In the genomic region with DNA sequence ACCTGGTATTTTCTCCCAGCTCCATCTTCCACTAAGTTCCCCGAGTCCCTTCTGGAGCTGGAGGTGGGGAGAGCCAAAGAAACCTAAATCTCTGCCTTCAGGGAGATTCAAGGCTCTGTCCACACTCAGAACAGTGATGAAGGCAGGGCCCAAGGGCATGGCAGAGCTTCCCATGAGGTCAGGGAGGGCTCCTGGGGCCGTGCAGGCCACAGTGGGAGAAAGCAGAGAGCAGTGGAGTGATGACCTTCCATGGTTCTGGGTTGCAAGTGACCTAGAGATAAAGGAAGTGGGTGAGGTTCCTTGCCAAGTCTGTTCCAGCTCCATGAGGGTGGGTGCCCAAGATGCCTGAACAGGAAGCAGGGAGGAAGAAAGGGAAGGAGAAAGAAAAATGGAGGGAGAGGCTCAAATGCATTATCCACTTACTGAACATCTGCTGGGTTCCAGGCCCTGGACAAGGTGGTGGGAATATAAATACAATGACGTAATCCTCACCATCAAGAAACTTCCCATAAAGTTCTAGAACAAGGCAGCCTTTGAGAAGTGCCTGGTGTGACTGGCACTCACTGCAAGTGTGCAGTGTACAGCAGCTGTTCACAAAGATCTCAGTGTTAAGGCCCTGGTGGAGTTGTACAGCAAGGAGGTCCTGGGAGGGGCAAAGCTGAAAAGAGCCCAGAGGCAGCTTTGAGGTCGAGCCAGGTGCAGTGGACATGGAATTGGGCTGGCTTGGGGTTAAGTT, we compare ENCODE assay signal across 10 cellular contexts. TPM values are rescaled to one million over a fixed set of nuclear protein-coding genes. Genes with fewer than 3 reads are reported as not detected.
DNase-seq lines count a peak whose midpoint lies in the region; ATAC-seq and TF ChIP-seq lines count a peak whose summit lies in the region.
"Had no signal": no experiment of that assay in that cellular context is flagged by ENCODE, and none has a peak within 500 bp of the region (broad histone marks: within the 10 kb centered on the region; RNA-seq: fewer than 3 reads in every experiment).

No MANE protein-coding gene starts in this region.

- H3K4me3 Mint-ChIP-seq in activated naive CD8-positive, alpha-beta T cell treated with anti-CD3 and anti-CD28 coated beads, Interleukin-2, amount 50 U/mL, for 24 hours, result no peak overlapping the region
- H3K4me3 Mint-ChIP-seq in naive thymus-derived CD4-positive, alpha-beta T cell, result peak overlapping the region in 7 of 10 donors; percentile 37 to 82 (median 60)

- 74 to 81% methylated on average over 3 to 4 of the region's 4 CpGs for WGBS in esophagus squamous epithelium, 2 donors

- H3K4me3 ChIP-seq in naive thymus-derived CD4-positive, alpha-beta T cell (ENCODE audit: low read length), result no peak overlapping the region
- H3K4me3 ChIP-seq in esophagus squamous epithelium, result no peak overlapping the region
- H3K4me3 ChIP-seq: ovary had no signal

- CTCF ChIA-PET in naive thymus-derived CD4-positive, alpha-beta T cell (lab: Charles Lee), result interaction anchor here (0.6 to 2.0 kb wide), 2 partner anchors 8 to 10 kb away, joined by 3 to 6 read pairs; no protein-coding TSS in a partner anchor

- H3K9me3 Mint-ChIP-seq in activated naive CD8-positive, alpha-beta T cell treated with anti-CD3 and anti-CD28 coated beads, Interleukin-2, amount 50 U/mL, for 24 hours, result no peaks in the 10 kb centered on the region
- peaks cover 0 to 2% (median 0%) of the 10 kb centered on the region in 11 donors for H3K9me3 Mint-ChIP-seq in naive thymus-derived CD4-positive, alpha-beta T cell

- POLR2A ChIA-PET in naive thymus-derived CD4-positive, alpha-beta T cell (lab: Charles Lee), result interaction anchor here (0.5 to 1.7 kb wide), 3 partner anchors 26 to 174 kb away, joined by 3 to 4 read pairs (median 3); partner anchors contain the start of gene TBX21

- H3K9me3 ChIP-seq in naive thymus-derived CD4-positive, alpha-beta T cell (ENCODE audit: control insufficient read depth in 2 of 3, low read length in 3 of 3), result no peaks in the 10 kb centered on the region
- H3K9me3 ChIP-seq in esophagus squamous epithelium, result no peaks in the 10 kb centered on the region
- H3K9me3 ChIP-seq: ovary had no signal

- no peaks in the 10 kb centered on the region for H3K36me3 ChIP-seq in naive thymus-derived CD4-positive, alpha-beta T cell (ENCODE audit: control insufficient read depth in 2 of 3, insufficient read depth in 3 of 3, low read length in 3 of 3)
- peaks cover 0 to 36% (median 6%) of the 10 kb centered on the region in 3 donors for H3K36me3 ChIP-seq in esophagus squamous epithelium
- H3K36me3 ChIP-seq: ovary had no signal

- intact Hi-C loops in naive thymus-derived CD4-positive, alpha-beta T cell (cut with micrococcal nuclease), result no loop called here
- intact Hi-C loops in esophagus squamous epithelium (cut with DNase I), result no loop called here

- H3K27ac Mint-ChIP-seq in activated naive CD8-positive, alpha-beta T cell treated with anti-CD3 and anti-CD28 coated beads, Interleukin-2, amount 50 U/mL, for 24 hours, result peak overlapping the region; percentile 98
- peak overlapping the region in 4 of 9 donors; percentile 19 to 83 (median 62) for H3K27ac Mint-ChIP-seq in naive thymus-derived CD4-positive, alpha-beta T cell

- H3K4me1 ChIP-seq in naive thymus-derived CD4-positive, alpha-beta T cell (ENCODE audit: control insufficient read depth in 2 of 2, insufficient read depth in 2 of 2, low read length in 2 of 2), result peaks cover 55 to 57% of the 10 kb centered on the region in 2 donors
- peaks cover 0 to 47% (median 13%) of the 10 kb centered on the region in 3 donors for H3K4me1 ChIP-seq in esophagus squamous epithelium

- DNase-seq in Ammon's horn (ENCODE audit: low spot score) (peak; percentile 69), EH (ENCODE audit: low read depth) (peak; percentile 38), LoVo (ENCODE audit: low spot score) (no peak), NCI-H345 treated with DMSO at 0.1 percent for 48 hours (lab: John Stamatoyannopoulos, UW; ENCODE audit: unreplicated experiment) (no peak), esophagus squamous epithelium (lab: John Stamatoyannopoulos, UW) (no peak), GM19240 (ENCODE audit: insufficient read length, low spot score) (no peak)
- DNase-seq in activated naive CD8-positive, alpha-beta T cell treated with anti-CD3 and anti-CD28 coated beads, Interleukin-2, amount 50 U/mL, for 24 hours, result no peak
- DNase-seq in naive thymus-derived CD4-positive, alpha-beta T cell, result no peak
- DNase-seq: activated gamma-delta T cell had no signal

- H3K27me3 ChIP-seq in naive thymus-derived CD4-positive, alpha-beta T cell (ENCODE audit: control insufficient read depth in 2 of 2, insufficient read depth in 2 of 2, low read length in 2 of 2), result no peaks in the 10 kb centered on the region
- peaks cover 0 to 6% (median 0%) of the 10 kb centered on the region in 4 donors for H3K27me3 ChIP-seq in esophagus squamous epithelium
- H3K27me3 ChIP-seq: ovary had no signal

- no peak for TF ChIP-seq CTCF in esophagus squamous epithelium (IDR thresholded peaks at IDR 0.05)

- ATAC-seq in activated naive CD8-positive, alpha-beta T cell treated with anti-CD3 and anti-CD28 coated beads, Interleukin-2, amount 50 U/mL, for 24 hours, result no peak
- ATAC-seq in naive thymus-derived CD4-positive, alpha-beta T cell, result no peak

- peaks cover 19% of the 10 kb centered on the region for H3K36me3 Mint-ChIP-seq in activated naive CD8-positive, alpha-beta T cell treated with anti-CD3 and anti-CD28 coated beads, Interleukin-2, amount 50 U/mL, for 24 hours (ENCODE audit: low read depth)
- H3K36me3 Mint-ChIP-seq in naive thymus-derived CD4-positive, alpha-beta T cell, result no peaks in the 10 kb centered on the region

- no peaks in the 10 kb centered on the region for H3K27me3 Mint-ChIP-seq in activated naive CD8-positive, alpha-beta T cell treated with anti-CD3 and anti-CD28 coated beads, Interleukin-2, amount 50 U/mL, for 24 hours
- H3K27me3 Mint-ChIP-seq in naive thymus-derived CD4-positive, alpha-beta T cell, result no peaks in the 10 kb centered on the region

- H3K27ac ChIP-seq in naive thymus-derived CD4-positive, alpha-beta T cell (ENCODE audit: low read depth, low read length), result no peak overlapping the region
- peak overlapping the region in 1 of 4 donors; percentile 29 for H3K27ac ChIP-seq in esophagus squamous epithelium
- H3K27ac ChIP-seq: ovary had no signal

- peaks cover 82% of the 10 kb centered on the region for H3K4me1 Mint-ChIP-seq in activated naive CD8-positive, alpha-beta T cell treated with anti-CD3 and anti-CD28 coated beads, Interleukin-2, amount 50 U/mL, for 24 hours
- peaks cover 51 to 68% (median 55%) of the 10 kb centered on the region in 7 donors for H3K4me1 Mint-ChIP-seq in naive thymus-derived CD4-positive, alpha-beta T cell

- no peak for TF ChIP-seq POLR2A in esophagus squamous epithelium (IDR thresholded peaks at IDR 0.05)

RNA-seq across cellular contexts. Expression of gene TBKBP1, which starts 13.3 kb away (rescaled TPM):
- total RNA-seq in naive thymus-derived CD4-positive, alpha-beta T cell, result 10 to 100 TPM in 1 of 5 experiments, 1 to 10 TPM in 4; 1.9 to 13.3 (median 2.9) TPM
- under 1 TPM in 1 of 2 donors, not detected in 1; 0.08 TPM for polyA plus RNA-seq in naive thymus-derived CD4-positive, alpha-beta T cell
- 10 to 100 TPM in 2 of 4 donors, 1 to 10 TPM in 2; 3.1 to 12.7 (median 7.9) TPM for total RNA-seq in esophagus squamous epithelium

RNA-seq across cellular contexts. Expression of gene TBX21, which starts 25.8 kb away (rescaled TPM):
- total RNA-seq in naive thymus-derived CD4-positive, alpha-beta T cell, result 10 to 100 TPM in 2 of 5 experiments, 1 to 10 TPM in 3; 1.3 to 38.6 (median 4.5) TPM
- under 1 TPM; 0.13 to 0.43 TPM for polyA plus RNA-seq in naive thymus-derived CD4-positive, alpha-beta T cell
- 1 to 10 TPM in 3 of 4 donors, not detected in 1; 1.1 to 4.5 (median 2.9) TPM for total RNA-seq in esophagus squamous epithelium

RNA-seq across cellular contexts. Expression of gene KPNB1, which starts 57.5 kb away (rescaled TPM):
- total RNA-seq in naive thymus-derived CD4-positive, alpha-beta T cell, result 100 to 1,000 TPM; 185 to 465 (median 255) TPM
- 10 to 100 TPM; 21.1 to 30.0 TPM for polyA plus RNA-seq in naive thymus-derived CD4-positive, alpha-beta T cell
- total RNA-seq in esophagus squamous epithelium, result 100 to 1,000 TPM; 148 to 233 (median 186) TPM

Comparison
In these comparisons a context has a peak if more than half of its experiments do, and no peak if none do; other contexts are left out.
1. DNase-seq: peak in Ammon's horn (single experiment) and EH (single experiment); none in activated naive CD8-positive, alpha-beta T cell treated with anti-CD3 and anti-CD28 coated beads, Interleukin-2, amount 50 U/mL, for 24 hours (single experiment), naive thymus-derived CD4-positive, alpha-beta T cell (0 of 9), LoVo (single experiment), NCI-H345 treated with DMSO at 0.1 percent for 48 hours (single experiment), esophagus squamous epithelium (single experiment) and GM19240 (single experiment).